ENCODE assay signal across 10 cellular contexts in genomic region chr10:103676058-103676785, GRCh38.
A peak's percentile ranks its signal among the peaks of the same experiment; 100 is the strongest.
DNase-seq lines count a peak whose midpoint lies in the region; ATAC-seq, FAIRE-seq and TF ChIP-seq lines count a peak whose summit lies in the region.
"Had no signal": no experiment of that assay in that cellular context is flagged by ENCODE, and none has a peak within 500 bp of the region (broad histone marks: within the 10 kb centered on the region; RNA-seq: fewer than 3 reads in every experiment).

No MANE protein-coding gene starts in this region.

- DNase-seq in GM23338 (ENCODE audit: low spot score) (no peak), brain microvascular endothelial cell (peak; percentile 17), HepG2 (ENCODE audit: low spot score) (no peak), stomach (no peak), DMS153 (lab: John Stamatoyannopoulos, UW) (no peak), activated T-cell treated with anti-CD3 and anti-CD28 coated beads for 4 hours (no peak), SKM-1 (lab: John Stamatoyannopoulos, UW; ENCODE audit: unreplicated experiment) (no peak), RKO (ENCODE audit: low spot score) (no peak)
- DNase-seq: stimulated activated CD4-positive, alpha-beta T cell treated with anti-CD3 and anti-CD28 coated beads, Interleukin-1b, Interleukin-23, amount 100 ng/mL, for 48 hours; T-helper 9 cell had no signal

- H3K27ac Mint-ChIP-seq in GM23338: no peak overlapping the region

- ATAC-seq in GM23338 (peak; percentile 17), HepG2 (peak; percentile 16)

- H3K27ac ChIP-seq in GM23338 (ENCODE audit: low read depth): no peak overlapping the region
- H3K27ac ChIP-seq in brain microvascular endothelial cell: peak overlapping the region; percentile 89
- no peak overlapping the region for H3K27ac ChIP-seq in HepG2 (ENCODE audit: extremely low read length, insufficient read depth, low read length)
- peak overlapping the region; percentile 68 to 88 (median 81) for H3K27ac ChIP-seq in stomach

- H3K9me2 ChIP-seq in GM23338 (ENCODE audit: insufficient read depth): no peaks in the 10 kb centered on the region

- no peak overlapping the region for H3K9ac ChIP-seq in HepG2 (ENCODE audit: insufficient read depth, low read depth, low read length)

- H3K9me3 Mint-ChIP-seq in GM23338: no peaks in the 10 kb centered on the region

- no peaks in the 10 kb centered on the region for H3K9me3 ChIP-seq in HepG2 (ENCODE audit: low read length)
- H3K9me3 ChIP-seq in stomach: no peaks in the 10 kb centered on the region

- POLR2A ChIA-PET in HepG2 (lab: Yijun Ruan, JAX): no interaction called here

- H4K20me1 ChIP-seq in GM23338 (replicated peaks; ENCODE audit: insufficient read depth) (no peaks in the 10 kb centered on the region), HepG2 (ENCODE audit: insufficient read depth, low read length) (no peaks in the 10 kb centered on the region)

- peaks cover 17% of the 10 kb centered on the region for H3K4me1 Mint-ChIP-seq in GM23338

- H3K4me1 ChIP-seq in GM23338 (ENCODE audit: insufficient read depth): no peaks in the 10 kb centered on the region; the same call in 1 of the 2 replicates
- H3K4me1 ChIP-seq in HepG2 (ENCODE audit: insufficient read depth, low read length): no peaks in the 10 kb centered on the region
- peaks cover 5 to 43% (median 21%) of the 10 kb centered on the region in 4 donors for H3K4me1 ChIP-seq in stomach

- peaks cover 6% of the 10 kb centered on the region for H3K27me3 Mint-ChIP-seq in GM23338 (ENCODE audit: insufficient read depth, low read depth, poor library complexity)

- TF ChIP-seq CTCF in GM23338 (conservative IDR thresholded peaks at IDR 0.05; ENCODE audit: low read depth in 2 of 2): no peak
- TF ChIP-seq CTCF in brain microvascular endothelial cell (IDR thresholded peaks at IDR 0.05; ENCODE audit: low read depth, low read length, missing control alignments): no peak
- no peak for TF ChIP-seq CTCF in HepG2 (CRISPR knock-in tag; IDR thresholded peaks at IDR 0.05)
- TF ChIP-seq CTCF in stomach (IDR thresholded peaks at IDR 0.05): no peak

- FAIRE-seq in HepG2 (lab: Jason Lieb, UNC): no peak

- no peak overlapping the region for H3K4me3 ChIP-seq in GM23338
- peak overlapping the region; percentile 12 for H3K4me3 ChIP-seq in brain microvascular endothelial cell (ENCODE audit: low read depth, low read length)
- H3K4me3 ChIP-seq in HepG2 (replicated peaks in 1 of 3; ENCODE audit: insufficient read depth in 1 of 3, low read depth in 2 of 3, low read length in 3 of 3): no peak overlapping the region
- no peak overlapping the region for H3K4me3 ChIP-seq in stomach

- H3K36me3 ChIP-seq in GM23338 (ENCODE audit: insufficient read depth): no peaks in the 10 kb centered on the region
- H3K36me3 ChIP-seq in brain microvascular endothelial cell (replicated peaks): no peaks in the 10 kb centered on the region
- H3K36me3 ChIP-seq in HepG2 (replicated peaks in 1 of 2; ENCODE audit: control insufficient read depth in 1 of 2, insufficient read depth in 2 of 2, low read length in 2 of 2): peaks cover 9 to 48% of the 10 kb centered on the region in 2 experiments
- no peaks in the 10 kb centered on the region for H3K36me3 ChIP-seq in stomach

- CTCF ChIA-PET in HepG2 (lab: Yijun Ruan, JAX; ENCODE audit: low intra/inter-chr PET ratio, low total read pairs): no interaction called here

- H3K27me3 ChIP-seq in GM23338 (ENCODE audit: insufficient read depth): no peaks in the 10 kb centered on the region
- H3K27me3 ChIP-seq in brain microvascular endothelial cell (replicated peaks): no peaks in the 10 kb centered on the region
- no peaks in the 10 kb centered on the region for H3K27me3 ChIP-seq in HepG2 (ENCODE audit: control insufficient read depth in 1 of 2, insufficient read depth in 2 of 2, low read length in 2 of 2)
- no peaks in the 10 kb centered on the region for H3K27me3 ChIP-seq in stomach

- intact Hi-C loops in HepG2 (cut with micrococcal nuclease; ENCODE audit: unreplicated experiment) (no loop called here), stomach (cut with DNase I; ENCODE audit: low total_unique reads) (no loop called here)

- TF ChIP-seq EP300 in HepG2 (IDR thresholded peaks at IDR 0.05; ENCODE audit: low read depth in 2 of 2, low read length in 2 of 2) (no peak), HepG2 (CRISPR knock-in tag; IDR thresholded peaks at IDR 0.05; ENCODE audit: borderline replicate concordance) (no peak), stomach (IDR thresholded peaks at IDR 0.05) (peak; percentile 48)

- H2AFZ ChIP-seq in GM23338 (no peak overlapping the region), HepG2 (ENCODE audit: low read length) (no peak overlapping the region)

- no peaks in the 10 kb centered on the region for H3K79me2 ChIP-seq in GM23338 (replicated peaks; ENCODE audit: insufficient read depth)
- no peaks in the 10 kb centered on the region for H3K79me2 ChIP-seq in HepG2 (ENCODE audit: insufficient read depth, low read length)

- no TSS peak for BruUV-seq in HepG2 (replicated peaks; lab: Mats Ljungman, UMichigan)

- no peak for TF ChIP-seq POLR2A in HepG2 (IDR thresholded peaks at IDR 0.05; ENCODE audit: insufficient read depth in 1 of 2, low read depth in 2 of 2, low read length in 2 of 2)
- no peak for TF ChIP-seq POLR2A in stomach (IDR thresholded peaks at IDR 0.05)

- no peak for TF ChIP-seq RAD21 in HepG2 (CRISPR knock-in tag; IDR thresholded peaks at IDR 0.05)

- H3K4me3 Mint-ChIP-seq in GM23338: no peak overlapping the region

- H3K36me3 Mint-ChIP-seq in GM23338 (ENCODE audit: low read depth): no peaks in the 10 kb centered on the region

- in situ Hi-C loops in brain microvascular endothelial cell (cut with HindIII; ENCODE audit: low pct_ligation_motif_present, low sequenced_read_pairs): no loop called here
- in situ Hi-C loops in HepG2 (cut with HindIII; ENCODE audit: extremely low pct_ligation_motif_present, low pct_unique_long_range_greater_than_20kb): no loop called here

- H3K4me2 ChIP-seq in GM23338: no peak overlapping the region
- H3K4me2 ChIP-seq in HepG2 (ENCODE audit: low read depth, low read length): no peak overlapping the region

- H3F3A ChIP-seq in GM23338 (replicated peaks; ENCODE audit: low read depth): no peaks in the 10 kb centered on the region

- WGBS in HepG2 (ENCODE audit: low lambda C conversion rate): 84% methylated on average over 5 of the region's 7 CpGs
- WGBS in stomach, 5 donors: 59 to 82% (median 76%) methylated on average over 6 to 7 of the region's 7 CpGs

TF ChIP-seq in GM23338, 12 proteins besides CTCF, POLR2A, EP300 and RAD21 (continues in another document):
- TF ChIP-seq ZNF331 (CRISPR knock-in tag; IDR thresholded peaks at IDR 0.05; ENCODE audit: low read depth) (no peak), ETS1 (IDR thresholded peaks at IDR 0.05) (no peak)

TF ChIP-seq in HepG2, 621 proteins besides CTCF, POLR2A, EP300 and RAD21:
- peak; percentile 12 for TF ChIP-seq RBM22 (optimal IDR thresholded peaks at IDR 0.05; ENCODE audit: low read length)
- TF ChIP-seq ZNF263 (CRISPR knock-in tag; IDR thresholded peaks at IDR 0.05): 0 out of 2 replicates have a peak, but pooled peaks have one; percentile 32
- TF ChIP-seq ZBTB26 (CRISPR knock-in tag; IDR thresholded peaks at IDR 0.05; ENCODE audit: borderline replicate concordance): no peak
- no peak for TF ChIP-seq ZNF672 (CRISPR knock-in tag; IDR thresholded peaks at IDR 0.05)

Comparison
In these comparisons a context has a peak if more than half of its experiments do, and no peak if none do; other contexts are left out.
1. H3K27ac ChIP-seq: peak in brain microvascular endothelial cell (single experiment) and stomach (5 of 5); none in GM23338 (single experiment) and HepG2 (single experiment).